In genomic region chrX:13366698-13367097, GRCh38 we compare ENCODE assay signal across 28 cellular contexts. TPM values are rescaled to one million over a fixed set of nuclear protein-coding genes. Genes with fewer than 3 reads are reported as not detected.
DNase-seq lines count a peak whose midpoint lies in the region; ATAC-seq and TF ChIP-seq lines count a peak whose summit lies in the region.
"Had no signal": no experiment of that assay in that cellular context is flagged by ENCODE, and none has a peak within 500 bp of the region (broad histone marks: within the 10 kb centered on the region; RNA-seq: fewer than 3 reads in every experiment).

No MANE protein-coding gene starts in this region.

- peaks cover 4% of the 10 kb centered on the region for H3K36me3 Mint-ChIP-seq in natural killer cell treated with Interleukin-12 subunit alpha and Interleukin-12 subunit beta and Interleukin-15 and Interleukin-18, amount 100 ng/mL, for 72 hours
- no peaks in the 10 kb centered on the region for H3K36me3 Mint-ChIP-seq in natural killer cell
- H3K36me3 Mint-ChIP-seq: CD14-positive monocyte; CD4-positive, alpha-beta memory T cell; CD4-positive, CD25-positive, alpha-beta regulatory T cell; CD8-positive, alpha-beta memory T cell had no signal

- no peaks in the 10 kb centered on the region for H3K79me2 ChIP-seq in smooth muscle cell (ENCODE audit: low read depth)

- no peaks in the 10 kb centered on the region for H3F3A ChIP-seq in smooth muscle cell (ENCODE audit: low read depth)

- peak overlapping the region; percentile 4 for H2AFZ ChIP-seq in smooth muscle cell (ENCODE audit: low read depth)

- no peak overlapping the region for H3K4me3 Mint-ChIP-seq in natural killer cell treated with Interleukin-12 subunit alpha and Interleukin-12 subunit beta and Interleukin-15 and Interleukin-18, amount 100 ng/mL, for 72 hours
- H3K4me3 Mint-ChIP-seq in natural killer cell = no peak overlapping the region
- H3K4me3 Mint-ChIP-seq: CD14-positive monocyte; CD4-positive, alpha-beta memory T cell; CD4-positive, CD25-positive, alpha-beta regulatory T cell; CD8-positive, alpha-beta memory T cell had no signal

- H3K27me3 Mint-ChIP-seq in natural killer cell treated with Interleukin-12 subunit alpha and Interleukin-12 subunit beta and Interleukin-15 and Interleukin-18, amount 100 ng/mL, for 72 hours = peaks cover 0 to 13% of the 10 kb centered on the region in 2 donors
- peaks cover 0 to 43% of the 10 kb centered on the region in 2 donors for H3K27me3 Mint-ChIP-seq in natural killer cell (ENCODE audit: low read depth in 2 of 2)
- H3K27me3 Mint-ChIP-seq: CD4-positive, alpha-beta memory T cell; CD4-positive, CD25-positive, alpha-beta regulatory T cell had no signal

- H3K27ac ChIP-seq in left lung (no peak overlapping the region), smooth muscle cell (ENCODE audit: low read depth) (no peak overlapping the region)
- H3K27ac ChIP-seq: BLaER1 had no signal

- H3K9me3 Mint-ChIP-seq in natural killer cell treated with Interleukin-12 subunit alpha and Interleukin-12 subunit beta and Interleukin-15 and Interleukin-18, amount 100 ng/mL, for 72 hours = no peaks in the 10 kb centered on the region
- no peaks in the 10 kb centered on the region for H3K9me3 Mint-ChIP-seq in natural killer cell
- H3K9me3 Mint-ChIP-seq: CD4-positive, alpha-beta memory T cell; CD4-positive, CD25-positive, alpha-beta regulatory T cell; CD8-positive, alpha-beta memory T cell had no signal

- no peak overlapping the region for H3K4me3 ChIP-seq in left lung
- no peak overlapping the region for H3K4me3 ChIP-seq in smooth muscle cell
- H3K4me3 ChIP-seq: BLaER1, GM12878 had no signal

- peaks cover 26 to 32% of the 10 kb centered on the region in 2 donors for H3K4me1 Mint-ChIP-seq in natural killer cell treated with Interleukin-12 subunit alpha and Interleukin-12 subunit beta and Interleukin-15 and Interleukin-18, amount 100 ng/mL, for 72 hours (ENCODE audit: low read depth in 2 of 2)
- peaks cover 14 to 15% of the 10 kb centered on the region in 2 donors for H3K4me1 Mint-ChIP-seq in natural killer cell
- H3K4me1 Mint-ChIP-seq: CD14-positive monocyte; CD4-positive, CD25-positive, alpha-beta regulatory T cell had no signal

- no peaks in the 10 kb centered on the region for H3K27me3 ChIP-seq in left lung
- H3K27me3 ChIP-seq in smooth muscle cell (ENCODE audit: low read depth) = no peaks in the 10 kb centered on the region
- H3K27me3 ChIP-seq: BE2C had no signal

- peak overlapping the region; percentile 47 to 79 for H3K27ac Mint-ChIP-seq in natural killer cell treated with Interleukin-12 subunit alpha and Interleukin-12 subunit beta and Interleukin-15 and Interleukin-18, amount 100 ng/mL, for 72 hours
- peak overlapping the region in 1 of 2 donors; percentile 63 for H3K27ac Mint-ChIP-seq in natural killer cell
- H3K27ac Mint-ChIP-seq: CD14-positive monocyte; CD4-positive, alpha-beta memory T cell; CD4-positive, CD25-positive, alpha-beta regulatory T cell; CD8-positive, alpha-beta memory T cell had no signal

- ATAC-seq in natural killer cell treated with Interleukin-12 subunit alpha and Interleukin-12 subunit beta and Interleukin-15 and Interleukin-18, amount 100 ng/mL, for 72 hours = no peak
- ATAC-seq in natural killer cell (no peak), left lung (peak; percentile 42)
- ATAC-seq: GM12878 had no signal

- intact Hi-C loops in natural killer cell (cut with micrococcal nuclease) (loop anchor here (5.0 kb wide), 2 partner anchors 121 to 389 kb away; partner anchors contain the start of gene TMSB4X), left lung (cut with DNase I) (no loop called here)

- no peaks in the 10 kb centered on the region for H3K4me1 ChIP-seq in left lung
- H3K4me1 ChIP-seq in smooth muscle cell (ENCODE audit: low read depth) = peaks cover 15% of the 10 kb centered on the region
- H3K4me1 ChIP-seq: BE2C, BLaER1 had no signal

- H3K36me3 ChIP-seq in left lung (no peaks in the 10 kb centered on the region), smooth muscle cell (ENCODE audit: low read depth) (no peaks in the 10 kb centered on the region)
- H3K36me3 ChIP-seq: BE2C, BLaER1 had no signal

- WGBS in smooth muscle cell (ENCODE audit: low lambda C conversion rate) = 98% methylated on average over 4 of the region's 4 CpGs

- no peak overlapping the region for H3K9ac ChIP-seq in smooth muscle cell (ENCODE audit: low read depth)
- H3K9ac ChIP-seq: BLaER1 had no signal

- DNase-seq in natural killer cell treated with Interleukin-12 subunit alpha and Interleukin-12 subunit beta and Interleukin-15 and Interleukin-18, amount 100 ng/mL, for 72 hours (ENCODE audit: low spot score) = no peak
- DNase-seq in natural killer cell = no peak
- DNase-seq in left lung = no peak
- DNase-seq in smooth muscle cell (lab: John Stamatoyannopoulos, UW; ENCODE audit: unreplicated experiment) = no peak
- DNase-seq in activated effector memory CD4-positive, alpha-beta T cell treated with Interleukin-2 at 50 U/mL for 16 hours = no peak
- no peak for DNase-seq in stimulated activated naive CD4-positive, alpha-beta T cell treated with Interleukin-2 at 50 U/mL for 16 hours (lab: John Stamatoyannopoulos, UW)
- DNase-seq: 8988T; ACHN; BE2C; C1 segment of cervical spinal cord; CD4-positive, alpha-beta memory T cell; CD4-positive, CD25-positive, alpha-beta regulatory T cell; CD8-positive, alpha-beta memory T cell; COR-L47; DMS 273 treated with DMSO at 0.1 percent for 48 hours; DMS153; DMS53; DMS79; DND-41; EL; GDM1 had no signal

- no peak overlapping the region for H3K4me2 ChIP-seq in smooth muscle cell
- H3K4me2 ChIP-seq: BLaER1 had no signal

- H3K9me3 ChIP-seq in left lung (no peaks in the 10 kb centered on the region), smooth muscle cell (replicated peaks; ENCODE audit: low read depth) (no peaks in the 10 kb centered on the region)
- H3K9me3 ChIP-seq: BE2C, BLaER1 had no signal

- H4K20me1 ChIP-seq in smooth muscle cell (ENCODE audit: low read depth) = no peaks in the 10 kb centered on the region
- H4K20me1 ChIP-seq: BLaER1 had no signal

- no peak for TF ChIP-seq CTCF in natural killer cell (IDR thresholded peaks at IDR 0.05)
- TF ChIP-seq CTCF in left lung (IDR thresholded peaks at IDR 0.05) = no peak
- no peak for TF ChIP-seq CTCF in smooth muscle cell (IDR thresholded peaks at IDR 0.05; ENCODE audit: borderline replicate concordance, insufficient read depth, poor library complexity, severe bottlenecking)

RNA-seq across cellular contexts. Expression of gene ATXN3L, which starts 46.8 kb away (rescaled TPM):
- total RNA-seq in natural killer cell treated with Interleukin-12 subunit alpha and Interleukin-12 subunit beta and Interleukin-15 and Interleukin-18, amount 100 ng/mL, for 72 hours = not detected
- total RNA-seq in natural killer cell = not detected
- total RNA-seq in left lung = not detected
- not detected in 2 replicates for total RNA-seq in smooth muscle cell
- polyA plus RNA-seq in smooth muscle cell = not detected in 2 replicates
- total RNA-seq: A673; CD4-positive, alpha-beta memory T cell; CD4-positive, CD25-positive, alpha-beta regulatory T cell; CD8-positive, alpha-beta memory T cell; Daoy; G401; GM12878 had no signal
- polyA plus RNA-seq: AG04450; CD14-positive monocyte; CD4-positive, alpha-beta memory T cell; CD4-positive, CD25-positive, alpha-beta regulatory T cell; CD8-positive, alpha-beta memory T cell; GM12878 had no signal
